21 cellular contexts compared by ENCODE assay signal in the genomic region with DNA sequence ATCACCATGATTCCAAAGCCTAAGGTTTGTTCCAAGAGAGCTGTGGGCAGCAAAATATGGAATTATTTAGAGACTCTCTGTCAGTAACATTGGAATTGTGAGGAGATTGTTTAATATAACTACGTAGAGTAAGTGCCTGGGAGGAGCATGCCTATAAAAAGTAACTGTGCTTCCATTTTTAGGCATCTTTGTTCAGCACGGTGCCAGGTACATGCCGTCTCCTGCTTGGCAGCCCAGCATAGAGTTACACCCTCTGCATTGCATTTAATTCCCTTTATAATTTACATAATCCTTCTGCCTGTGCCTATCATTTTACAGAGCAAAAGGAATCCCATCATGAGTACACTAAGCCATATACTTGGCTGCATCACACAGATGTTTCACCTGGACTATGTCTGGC. TPM values are rescaled to one million over a fixed set of nuclear protein-coding genes. Genes with fewer than 3 reads are reported as not detected.
DNase-seq lines count a peak whose midpoint lies in the region; ATAC-seq and TF ChIP-seq lines count a peak whose summit lies in the region.
"Had no signal": no experiment of that assay in that cellular context is flagged by ENCODE, and none has a peak within 500 bp of the region (broad histone marks: within the 10 kb centered on the region; RNA-seq: fewer than 3 reads in every experiment).

No MANE protein-coding gene starts in this region.

- no peak overlapping the region for H3K14ac ChIP-seq in mesenchymal stem cell (ENCODE audit: low read length in 2 of 2)

- H4K8ac ChIP-seq in mesenchymal stem cell (ENCODE audit: low read length), result no peak overlapping the region

- H3K27me3 ChIP-seq in gastroesophageal sphincter (no peaks in the 10 kb centered on the region), mesenchymal stem cell (ENCODE audit: control insufficient read depth in 1 of 2, insufficient read depth in 1 of 2, low read length in 2 of 2) (no peaks in the 10 kb centered on the region), smooth muscle cell (ENCODE audit: low read depth) (no peaks in the 10 kb centered on the region), colonic mucosa (no peaks in the 10 kb centered on the region)
- H3K27me3 ChIP-seq: neural progenitor cell had no signal

- peaks cover 0 to 10% (median 0%) of the 10 kb centered on the region in 3 donors for H3K4me1 ChIP-seq in gastroesophageal sphincter
- H3K4me1 ChIP-seq in mesenchymal stem cell (ENCODE audit: control insufficient read depth, insufficient read depth, low read depth, low read length), result peaks cover 1% of the 10 kb centered on the region
- H3K4me1 ChIP-seq in smooth muscle cell (ENCODE audit: low read depth), result no peaks in the 10 kb centered on the region
- H3K4me1 ChIP-seq in colonic mucosa, result no peaks in the 10 kb centered on the region
- H3K4me1 ChIP-seq: neural progenitor cell had no signal

- POLR2A ChIA-PET in activated CD8-positive, alpha-beta T cell treated with anti-CD3 and anti-CD28 coated beads, Interleukin-2, amount 10 ng/mL, durations not matched to agents 7 days and 5 days (lab: Charles Lee), result no interaction called here

- no peak for TF ChIP-seq POLR2A in gastroesophageal sphincter (IDR thresholded peaks at IDR 0.05)

- TF ChIP-seq CTCF in gastroesophageal sphincter (IDR thresholded peaks at IDR 0.05) (no peak), smooth muscle cell (IDR thresholded peaks at IDR 0.05; ENCODE audit: borderline replicate concordance, insufficient read depth, poor library complexity, severe bottlenecking) (no peak), colonic mucosa (IDR thresholded peaks at IDR 0.05) (no peak)

- H3K79me1 ChIP-seq in mesenchymal stem cell (replicated peaks; ENCODE audit: low read length, poor library complexity, severe bottlenecking), result no peaks in the 10 kb centered on the region

- H2BK5ac ChIP-seq in mesenchymal stem cell (ENCODE audit: low read depth, low read length, poor library complexity, severe bottlenecking), result no peak overlapping the region

- H2BK120ac ChIP-seq in mesenchymal stem cell (ENCODE audit: low read depth, low read length), result no peak overlapping the region

- H2AFZ ChIP-seq in mesenchymal stem cell (ENCODE audit: low read depth, low read length) (no peak overlapping the region), smooth muscle cell (ENCODE audit: low read depth) (no peak overlapping the region)
- H2AFZ ChIP-seq: neural progenitor cell had no signal

- CTCF ChIA-PET in activated CD8-positive, alpha-beta T cell treated with anti-CD3 and anti-CD28 coated beads, Interleukin-2, amount 10 ng/mL, durations not matched to agents 7 days and 5 days (lab: Charles Lee), result no interaction called here

- H3K36me3 ChIP-seq in gastroesophageal sphincter (no peaks in the 10 kb centered on the region), mesenchymal stem cell (ENCODE audit: control insufficient read depth in 1 of 2, insufficient read depth in 2 of 2, low read depth in 1 of 2, low read length in 2 of 2) (no peaks in the 10 kb centered on the region), smooth muscle cell (ENCODE audit: low read depth) (no peaks in the 10 kb centered on the region), colonic mucosa (no peaks in the 10 kb centered on the region)
- H3K36me3 ChIP-seq: neural progenitor cell had no signal

- DNase-seq in NCI-H524 treated with DMSO at 0.1 percent for 48 hours (lab: John Stamatoyannopoulos, UW), result peak; percentile 1
- DNase-seq in mesenchymal stem cell, result no peak
- DNase-seq in smooth muscle cell (lab: John Stamatoyannopoulos, UW; ENCODE audit: unreplicated experiment), result no peak
- no peak for DNase-seq in stimulated activated CD4-positive, alpha-beta T cell treated with anti-CD3 and anti-CD28 coated beads, Interleukin-1b, Interleukin-23, amount 100 ng/mL, for 48 hours
- DNase-seq in activated CD8-positive, alpha-beta T cell treated with anti-CD3 and anti-CD28 coated beads, Interleukin-2, amount 10 ng/mL, durations not matched to agents 7 days and 5 days, result no peak
- no peak for DNase-seq in colonic mucosa
- DNase-seq: activated CD4-positive, alpha-beta T cell treated with anti-CD3 and anti-CD28 coated beads for 36 hours; activated gamma-delta T cell treated with Interleukin-2 at 50 U/mL for 16 hours; activated naive CD8-positive, alpha-beta T cell treated with anti-CD3 and anti-CD28 coated beads, Interleukin-2, amount 50 U/mL, for 24 hours; Caco-2; GOT3; islet precursor cell; NCI-H1694 treated with DMSO at 0.1 percent for 48 hours; NCI-H748 treated with DMSO at 0.1 percent for 48 hours had no signal

- peak; percentile 69 for ATAC-seq in gastroesophageal sphincter
- no peak for ATAC-seq in activated CD8-positive, alpha-beta T cell treated with anti-CD3 and anti-CD28 coated beads, Interleukin-2, amount 10 ng/mL, durations not matched to agents 7 days and 5 days
- ATAC-seq: activated CD4-positive, alpha-beta T cell treated with anti-CD3 and anti-CD28 coated beads for 36 hours; activated naive CD8-positive, alpha-beta T cell treated with anti-CD3 and anti-CD28 coated beads, Interleukin-2, amount 50 U/mL, for 24 hours had no signal

- no peak overlapping the region for H3K18ac ChIP-seq in mesenchymal stem cell (ENCODE audit: low read depth in 1 of 2, low read length in 2 of 2)

- no peaks in the 10 kb centered on the region for H3K79me2 ChIP-seq in smooth muscle cell (ENCODE audit: low read depth)

- TF ChIP-seq EP300 in gastroesophageal sphincter (IDR thresholded peaks at IDR 0.05), result no peak

- H3K4me2 ChIP-seq in mesenchymal stem cell (ENCODE audit: low read length, poor library complexity, severe bottlenecking), result no peak overlapping the region
- peak overlapping the region; percentile 62 for H3K4me2 ChIP-seq in smooth muscle cell
- H3K4me2 ChIP-seq: neural progenitor cell had no signal

- no peaks in the 10 kb centered on the region for H4K20me1 ChIP-seq in smooth muscle cell (ENCODE audit: low read depth)

- no peak overlapping the region for H3K9ac ChIP-seq in mesenchymal stem cell (ENCODE audit: low read length)
- no peak overlapping the region for H3K9ac ChIP-seq in smooth muscle cell (ENCODE audit: low read depth)
- no peak overlapping the region for H3K9ac ChIP-seq in colonic mucosa (ENCODE audit: low read depth in 2 of 2, low read length in 2 of 2)
- H3K9ac ChIP-seq: neural progenitor cell had no signal

- H3F3A ChIP-seq in smooth muscle cell (ENCODE audit: low read depth), result no peaks in the 10 kb centered on the region

- intact Hi-C loops in colonic mucosa (cut with DNase I), result no loop called here

- H3K27ac Mint-ChIP-seq in activated CD8-positive, alpha-beta T cell treated with anti-CD3 and anti-CD28 coated beads, Interleukin-2, amount 10 ng/mL, durations not matched to agents 7 days and 5 days, result no peak overlapping the region
- H3K27ac Mint-ChIP-seq: activated CD4-positive, alpha-beta T cell treated with anti-CD3 and anti-CD28 coated beads for 36 hours; activated naive CD8-positive, alpha-beta T cell treated with anti-CD3 and anti-CD28 coated beads, Interleukin-2, amount 50 U/mL, for 24 hours; neural progenitor cell; T-helper 1 cell treated with Interleukin-12 subunit alpha and Interleukin-12 subunit beta and Interleukin-4 antibody, amounts not matched to agents 30 μg/mL and 1 μg/mL, for 36 hours had no signal

- H2BK15ac ChIP-seq in mesenchymal stem cell (ENCODE audit: low read depth, poor library complexity, severe bottlenecking), result no peak overlapping the region

- no peak overlapping the region for H4K91ac ChIP-seq in mesenchymal stem cell (ENCODE audit: low read length)

- no peak overlapping the region for H3K23ac ChIP-seq in mesenchymal stem cell (ENCODE audit: low read length in 2 of 2)

- H3K4me1 Mint-ChIP-seq in activated CD8-positive, alpha-beta T cell treated with anti-CD3 and anti-CD28 coated beads, Interleukin-2, amount 10 ng/mL, durations not matched to agents 7 days and 5 days (ENCODE audit: low read depth), result no peaks in the 10 kb centered on the region
- H3K4me1 Mint-ChIP-seq: activated CD4-positive, alpha-beta T cell treated with anti-CD3 and anti-CD28 coated beads for 36 hours; activated naive CD8-positive, alpha-beta T cell treated with anti-CD3 and anti-CD28 coated beads, Interleukin-2, amount 50 U/mL, for 24 hours had no signal

- H2AK5ac ChIP-seq in mesenchymal stem cell (ENCODE audit: low read length, severe bottlenecking), result no peak overlapping the region

- H3K27ac ChIP-seq in gastroesophageal sphincter (peak overlapping the region in 2 of 4 donors; percentile 15 to 51), mesenchymal stem cell (ENCODE audit: low read length, poor library complexity, severe bottlenecking) (peak overlapping the region; percentile 96), smooth muscle cell (ENCODE audit: low read depth) (peak overlapping the region; percentile 74), colonic mucosa (no peak overlapping the region)
- H3K27ac ChIP-seq: C4-2B, neural progenitor cell, SK-N-MC had no signal

- 25 to 28% methylated on average over 3 of the region's 3 CpGs for WGBS in gastroesophageal sphincter (ENCODE audit: low coverage in 1 of 2), 2 donors
- 94% methylated on average over 3 of the region's 3 CpGs for WGBS in mesenchymal stem cell
- 96% methylated on average over 3 of the region's 3 CpGs for WGBS in smooth muscle cell (ENCODE audit: low lambda C conversion rate)

- H3K9me3 ChIP-seq in gastroesophageal sphincter (no peaks in the 10 kb centered on the region), mesenchymal stem cell (ENCODE audit: control insufficient read depth, low read length) (no peaks in the 10 kb centered on the region), smooth muscle cell (replicated peaks; ENCODE audit: low read depth) (no peaks in the 10 kb centered on the region), colonic mucosa (no peaks in the 10 kb centered on the region)
- H3K9me3 ChIP-seq: Caco-2 had no signal

- H3K4ac ChIP-seq in mesenchymal stem cell (ENCODE audit: low read depth in 1 of 2, low read length in 2 of 2), result no peak overlapping the region

- H3K27me3 Mint-ChIP-seq in activated CD8-positive, alpha-beta T cell treated with anti-CD3 and anti-CD28 coated beads, Interleukin-2, amount 10 ng/mL, durations not matched to agents 7 days and 5 days (ENCODE audit: low read depth), result no peaks in the 10 kb centered on the region
- H3K27me3 Mint-ChIP-seq: activated CD4-positive, alpha-beta T cell treated with anti-CD3 and anti-CD28 coated beads for 36 hours; type B pancreatic cell had no signal

- no peak overlapping the region for H3K4me3 Mint-ChIP-seq in activated CD8-positive, alpha-beta T cell treated with anti-CD3 and anti-CD28 coated beads, Interleukin-2, amount 10 ng/mL, durations not matched to agents 7 days and 5 days
- H3K4me3 Mint-ChIP-seq: activated CD4-positive, alpha-beta T cell treated with anti-CD3 and anti-CD28 coated beads for 36 hours; activated naive CD8-positive, alpha-beta T cell treated with anti-CD3 and anti-CD28 coated beads, Interleukin-2, amount 50 U/mL, for 24 hours; neural progenitor cell; T-helper 1 cell treated with Interleukin-12 subunit alpha and Interleukin-12 subunit beta and Interleukin-4 antibody, amounts not matched to agents 30 μg/mL and 1 μg/mL, for 36 hours; type B pancreatic cell had no signal

- H2BK12ac ChIP-seq in mesenchymal stem cell (ENCODE audit: low read length in 2 of 2), result no peak overlapping the region

- no peaks in the 10 kb centered on the region for H3K36me3 Mint-ChIP-seq in activated CD8-positive, alpha-beta T cell treated with anti-CD3 and anti-CD28 coated beads, Interleukin-2, amount 10 ng/mL, durations not matched to agents 7 days and 5 days (ENCODE audit: low read depth)
- H3K36me3 Mint-ChIP-seq: neural progenitor cell, type B pancreatic cell had no signal

- H3K4me3 ChIP-seq in gastroesophageal sphincter (no peak overlapping the region), mesenchymal stem cell (ENCODE audit: insufficient read depth in 1 of 2, low read depth in 1 of 2, low read length in 2 of 2) (no peak overlapping the region), smooth muscle cell (no peak overlapping the region), colonic mucosa (no peak overlapping the region)
- H3K4me3 ChIP-seq: neural progenitor cell, SK-N-MC had no signal

- no peaks in the 10 kb centered on the region for H3K9me3 Mint-ChIP-seq in activated CD8-positive, alpha-beta T cell treated with anti-CD3 and anti-CD28 coated beads, Interleukin-2, amount 10 ng/mL, durations not matched to agents 7 days and 5 days (ENCODE audit: insufficient read depth)
- H3K9me3 Mint-ChIP-seq: activated naive CD8-positive, alpha-beta T cell treated with anti-CD3 and anti-CD28 coated beads, Interleukin-2, amount 50 U/mL, for 24 hours; neural progenitor cell; T-helper 1 cell treated with Interleukin-12 subunit alpha and Interleukin-12 subunit beta and Interleukin-4 antibody, amounts not matched to agents 30 μg/mL and 1 μg/mL, for 36 hours; type B pancreatic cell had no signal

RNA-seq across cellular contexts. Expression of a gene that starts 32.1 kb away (rescaled TPM):
- total RNA-seq in gastroesophageal sphincter (100 to 1,000 TPM in 1 of 4 donors, 10 to 100 TPM in 3; 49.2 to 118 (median 83.9) TPM), smooth muscle cell (0.09 and 0.54 TPM in 2 replicates), colonic mucosa (100 to 1,000 TPM in 1 of 2 donors, 10 to 100 TPM in 1; 61.3 to 102 TPM)
- 3.4 TPM for polyA plus RNA-seq in mesenchymal stem cell (2013, experiment 1 of 2)
- 3.5 TPM for polyA plus RNA-seq in mesenchymal stem cell (2013, experiment 2 of 2)
- 0.07 TPM in 1 of 2 replicates, not detected in the other for polyA plus RNA-seq in smooth muscle cell
- not detected for total RNA-seq in activated CD8-positive, alpha-beta T cell treated with anti-CD3 and anti-CD28 coated beads, Interleukin-2, amount 10 ng/mL, durations not matched to agents 7 days and 5 days
- total RNA-seq: activated CD4-positive, alpha-beta T cell treated with anti-CD3 and anti-CD28 coated beads for 36 hours; RPMI7951 had no signal

Comparison
In these comparisons a context has a peak if more than half of its experiments do, and no peak if none do; other contexts are left out.
1. RNA of a gene that starts 32.1 kb away (total RNA-seq): 61.3 to 102 TPM in colonic mucosa and 49.2 to 118 TPM in gastroesophageal sphincter; 0.09 to 0.54 TPM in smooth muscle cell and not detected in activated CD8-positive, alpha-beta T cell treated with anti-CD3 and anti-CD28 coated beads, Interleukin-2, amount 10 ng/mL, durations not matched to agents 7 days and 5 days; every median in the first group is over 10 times any median in the second.